24 cellular contexts compared by ENCODE assay signal in genomic region chr6:155432293-155432692, GRCh38. TPM values are rescaled to one million over a fixed set of nuclear protein-coding genes. Genes with fewer than 3 reads are reported as not detected.
"Had no signal": no experiment of that assay in that cellular context is flagged by ENCODE, and none has a peak within 500 bp of the region (broad histone marks: within the 10 kb centered on the region; RNA-seq: fewer than 3 reads in every experiment).

No MANE protein-coding gene starts in this region.

- H3K27ac ChIP-seq: breast epithelium, esophagus squamous epithelium, sigmoid colon, spleen, upper lobe of right lung had no signal

- H3K4me3 ChIP-seq: breast epithelium, esophagus squamous epithelium, sigmoid colon, spleen, upper lobe of right lung had no signal

- ATAC-seq: left lobe of liver, upper lobe of right lung had no signal

- H3K9me3 ChIP-seq: breast epithelium, esophagus squamous epithelium, sigmoid colon, spleen, upper lobe of right lung had no signal

- DNase-seq: activated effector memory CD4-positive, alpha-beta T cell treated with Interleukin-2 at 50 U/mL for 16 hours; activated naive CD4-positive, alpha-beta T cell treated with anti-CD3 and anti-CD28 coated beads, Interleukin-2, amount 50 U/mL, for 16 hours; activated T-cell treated with anti-CD3 and anti-CD28 coated beads, Interleukin-2, amount 50 U/mL, for 24 hours; aorta; cerebellar nuclear complex; effector CD8-positive, alpha-beta T cell; esophagus squamous epithelium; foreskin fibroblast; glutamatergic neuron; hypothalamus; nucleus accumbens; posterior cingulate gyrus; sigmoid colon; spleen; stimulated activated naive CD4-positive, alpha-beta T cell; T-helper 9 cell; upper lobe of right lung had no signal

- H3K27me3 ChIP-seq: breast epithelium, esophagus squamous epithelium, sigmoid colon, spleen, upper lobe of right lung had no signal

- H3K36me3 ChIP-seq: breast epithelium, esophagus squamous epithelium, sigmoid colon, spleen, upper lobe of right lung had no signal

RNA-seq across cellular contexts. Expression of gene NOX3, which starts 23.3 kb away (rescaled TPM):
- total RNA-seq: aorta, breast epithelium, esophagus squamous epithelium, left lobe of liver, lung microvascular endothelial cell, mesothelial cell of epicardium, renal cortical epithelial cell, sigmoid colon, spleen, upper lobe of right lung had no signal
- polyA plus RNA-seq: aorta, keratinocyte, sigmoid colon, thymus had no signal
